1 cellular context compared by ENCODE assay signal in genomic region chr20:63082308-63082938, GRCh38.
TF ChIP-seq lines count a peak whose summit lies in the region.

No MANE protein-coding gene starts in this region.

TF ChIP-seq in K562, 482 proteins besides CTCF, POLR2A, EP300 and RAD21 (continued from another document and continues in another):
- TF ChIP-seq ETS1 (conservative IDR thresholded peaks at IDR 0.05; ENCODE audit: control insufficient read depth, low read depth, low read length) (no peak), GABPB1 (CRISPR knock-in tag; IDR thresholded peaks at IDR 0.05) (0 out of 2 replicates have a peak, but pooled peaks have one; percentile 25), ZNF133 (CRISPR knock-in tag; IDR thresholded peaks at IDR 0.05) (no peak), CCAR2 (IDR thresholded peaks at IDR 0.05; ENCODE audit: low read depth, low read length) (no peak), TCF7L2 (IDR thresholded peaks at IDR 0.05; ENCODE audit: low read depth, low read length) (no peak), HMG20B (CRISPR knock-in tag; IDR thresholded peaks at IDR 0.05) (no peak), FIP1L1 (IDR thresholded peaks at IDR 0.05; ENCODE audit: low read depth, low read length, poor library complexity, severe bottlenecking) (no peak), ZC3H8 (IDR thresholded peaks at IDR 0.05) (no peak), ZC3H11A (IDR thresholded peaks at IDR 0.05; ENCODE audit: low read depth, low read length) (no peak), GABPB2 (CRISPR knock-in tag; conservative IDR thresholded peaks at IDR 0.05) (no peak), ZNF134 (CRISPR knock-in tag; conservative IDR thresholded peaks at IDR 0.05) (no peak), GMEB1 (CRISPR knock-in tag; IDR thresholded peaks at IDR 0.05) (no peak), SMARCC2 (IDR thresholded peaks at IDR 0.05; ENCODE audit: low read depth) (no peak), MIER1 (IDR thresholded peaks at IDR 0.05; ENCODE audit: low read depth) (peak; percentile 96), ZFP91 (CRISPR knock-in tag; IDR thresholded peaks at IDR 0.05) (no peak), ERF (CRISPR knock-in tag; IDR thresholded peaks at IDR 0.05) (no peak), TEAD4 (IDR thresholded peaks at IDR 0.05; ENCODE audit: low read length) (no peak), TEAD4 (CRISPR knock-in tag; IDR thresholded peaks at IDR 0.05; ENCODE audit: borderline replicate concordance) (no peak), RUNX1 (IDR thresholded peaks at IDR 0.05; ENCODE audit: low read depth) (no peak), MAZ (CRISPR knock-in tag; conservative IDR thresholded peaks at IDR 0.05 in 1 of 2, IDR thresholded peaks at IDR 0.05 in 1 of 2) (peak in 1 of 2 experiments; percentile 18; a peak in 1 of 4 replicates), NFIC (IDR thresholded peaks at IDR 0.05) (no peak), ZNF436 (CRISPR knock-in tag; IDR thresholded peaks at IDR 0.05) (no peak), SAFB (IDR thresholded peaks at IDR 0.05; ENCODE audit: borderline replicate concordance, low read depth, low read length) (no peak), CSDE1 (IDR thresholded peaks at IDR 0.05) (no peak), CHD1 (IDR thresholded peaks at IDR 0.05; ENCODE audit: low read length) (no peak), CREBBP (IDR thresholded peaks at IDR 0.05; ENCODE audit: low read depth, low read length) (no peak), CC2D1A (IDR thresholded peaks at IDR 0.05) (no peak), TAF9B (IDR thresholded peaks at IDR 0.05; ENCODE audit: partially characterized antibody) (no peak), ILF3 (IDR thresholded peaks at IDR 0.05; ENCODE audit: borderline replicate concordance) (no peak), EHMT2 (IDR thresholded peaks at IDR 0.05) (peak; percentile 98), DMBX1 (CRISPR knock-in tag; IDR thresholded peaks at IDR 0.05; ENCODE audit: borderline replicate concordance) (peak; percentile 53; the same call in 1 of the 2 replicates), XRCC5 (IDR thresholded peaks at IDR 0.05; ENCODE audit: low read depth, low read length) (no peak), CHD4 (IDR thresholded peaks at IDR 0.05; ENCODE audit: insufficient read depth, insufficient replicate concordance, low read depth, low read length, poor library complexity, severe bottlenecking) (no peak), RCOR1 (IDR thresholded peaks at IDR 0.05; ENCODE audit: borderline replicate concordance in 1 of 2, low read depth in 2 of 2, low read length in 2 of 2) (peak in 1 of 2 experiments; percentile 74; a peak in 2 of 4 replicates), TFAM (CRISPR knock-in tag; conservative IDR thresholded peaks at IDR 0.05) (no peak), PRMT5 (CRISPR knock-in tag; IDR thresholded peaks at IDR 0.05) (peak; percentile 79; the same call in 1 of the 2 replicates), TARDBP (IDR thresholded peaks at IDR 0.05) (no peak), BDP1 (IDR thresholded peaks at IDR 0.05; ENCODE audit: insufficient read depth, insufficient read length) (no peak), SETDB1 (IDR thresholded peaks at IDR 0.05; ENCODE audit: low read length) (no peak), ZNF12 (CRISPR knock-in tag; IDR thresholded peaks at IDR 0.05) (no peak)
- TF ChIP-seq, protein P1, sequence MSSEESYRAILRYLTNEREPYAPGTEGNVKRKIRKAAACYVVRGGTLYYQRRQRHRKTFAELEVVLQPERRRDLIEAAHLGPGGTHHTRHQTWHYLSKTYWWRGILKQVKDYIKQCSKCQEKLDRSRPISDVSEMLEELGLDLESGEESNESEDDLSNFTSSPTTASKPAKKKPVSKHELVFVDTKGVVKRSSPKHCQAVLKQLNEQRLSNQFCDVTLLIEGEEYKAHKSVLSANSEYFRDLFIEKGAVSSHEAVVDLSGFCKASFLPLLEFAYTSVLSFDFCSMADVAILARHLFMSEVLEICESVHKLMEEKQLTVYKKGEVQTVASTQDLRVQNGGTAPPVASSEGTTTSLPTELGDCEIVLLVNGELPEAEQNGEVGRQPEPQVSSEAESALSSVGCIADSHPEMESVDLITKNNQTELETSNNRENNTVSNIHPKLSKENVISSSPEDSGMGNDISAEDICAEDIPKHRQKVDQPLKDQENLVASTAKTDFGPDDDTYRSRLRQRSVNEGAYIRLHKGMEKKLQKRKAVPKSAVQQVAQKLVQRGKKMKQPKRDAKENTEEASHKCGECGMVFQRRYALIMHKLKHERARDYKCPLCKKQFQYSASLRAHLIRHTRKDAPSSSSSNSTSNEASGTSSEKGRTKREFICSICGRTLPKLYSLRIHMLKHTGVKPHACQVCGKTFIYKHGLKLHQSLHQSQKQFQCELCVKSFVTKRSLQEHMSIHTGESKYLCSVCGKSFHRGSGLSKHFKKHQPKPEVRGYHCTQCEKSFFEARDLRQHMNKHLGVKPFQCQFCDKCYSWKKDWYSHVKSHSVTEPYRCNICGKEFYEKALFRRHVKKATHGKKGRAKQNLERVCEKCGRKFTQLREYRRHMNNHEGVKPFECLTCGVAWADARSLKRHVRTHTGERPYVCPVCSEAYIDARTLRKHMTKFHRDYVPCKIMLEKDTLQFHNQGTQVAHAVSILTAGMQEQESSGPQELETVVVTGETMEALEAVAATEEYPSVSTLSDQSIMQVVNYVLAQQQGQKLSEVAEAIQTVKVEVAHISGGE (CRISPR knock-in tag; IDR thresholded peaks at IDR 0.05): no peak
- TF ChIP-seq, protein P2, sequence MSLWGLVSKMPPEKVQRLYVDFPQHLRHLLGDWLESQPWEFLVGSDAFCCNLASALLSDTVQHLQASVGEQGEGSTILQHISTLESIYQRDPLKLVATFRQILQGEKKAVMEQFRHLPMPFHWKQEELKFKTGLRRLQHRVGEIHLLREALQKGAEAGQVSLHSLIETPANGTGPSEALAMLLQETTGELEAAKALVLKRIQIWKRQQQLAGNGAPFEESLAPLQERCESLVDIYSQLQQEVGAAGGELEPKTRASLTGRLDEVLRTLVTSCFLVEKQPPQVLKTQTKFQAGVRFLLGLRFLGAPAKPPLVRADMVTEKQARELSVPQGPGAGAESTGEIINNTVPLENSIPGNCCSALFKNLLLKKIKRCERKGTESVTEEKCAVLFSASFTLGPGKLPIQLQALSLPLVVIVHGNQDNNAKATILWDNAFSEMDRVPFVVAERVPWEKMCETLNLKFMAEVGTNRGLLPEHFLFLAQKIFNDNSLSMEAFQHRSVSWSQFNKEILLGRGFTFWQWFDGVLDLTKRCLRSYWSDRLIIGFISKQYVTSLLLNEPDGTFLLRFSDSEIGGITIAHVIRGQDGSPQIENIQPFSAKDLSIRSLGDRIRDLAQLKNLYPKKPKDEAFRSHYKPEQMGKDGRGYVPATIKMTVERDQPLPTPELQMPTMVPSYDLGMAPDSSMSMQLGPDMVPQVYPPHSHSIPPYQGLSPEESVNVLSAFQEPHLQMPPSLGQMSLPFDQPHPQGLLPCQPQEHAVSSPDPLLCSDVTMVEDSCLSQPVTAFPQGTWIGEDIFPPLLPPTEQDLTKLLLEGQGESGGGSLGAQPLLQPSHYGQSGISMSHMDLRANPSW (CRISPR knock-in tag; IDR thresholded peaks at IDR 0.05): no peak
- TF ChIP-seq, protein P3, sequence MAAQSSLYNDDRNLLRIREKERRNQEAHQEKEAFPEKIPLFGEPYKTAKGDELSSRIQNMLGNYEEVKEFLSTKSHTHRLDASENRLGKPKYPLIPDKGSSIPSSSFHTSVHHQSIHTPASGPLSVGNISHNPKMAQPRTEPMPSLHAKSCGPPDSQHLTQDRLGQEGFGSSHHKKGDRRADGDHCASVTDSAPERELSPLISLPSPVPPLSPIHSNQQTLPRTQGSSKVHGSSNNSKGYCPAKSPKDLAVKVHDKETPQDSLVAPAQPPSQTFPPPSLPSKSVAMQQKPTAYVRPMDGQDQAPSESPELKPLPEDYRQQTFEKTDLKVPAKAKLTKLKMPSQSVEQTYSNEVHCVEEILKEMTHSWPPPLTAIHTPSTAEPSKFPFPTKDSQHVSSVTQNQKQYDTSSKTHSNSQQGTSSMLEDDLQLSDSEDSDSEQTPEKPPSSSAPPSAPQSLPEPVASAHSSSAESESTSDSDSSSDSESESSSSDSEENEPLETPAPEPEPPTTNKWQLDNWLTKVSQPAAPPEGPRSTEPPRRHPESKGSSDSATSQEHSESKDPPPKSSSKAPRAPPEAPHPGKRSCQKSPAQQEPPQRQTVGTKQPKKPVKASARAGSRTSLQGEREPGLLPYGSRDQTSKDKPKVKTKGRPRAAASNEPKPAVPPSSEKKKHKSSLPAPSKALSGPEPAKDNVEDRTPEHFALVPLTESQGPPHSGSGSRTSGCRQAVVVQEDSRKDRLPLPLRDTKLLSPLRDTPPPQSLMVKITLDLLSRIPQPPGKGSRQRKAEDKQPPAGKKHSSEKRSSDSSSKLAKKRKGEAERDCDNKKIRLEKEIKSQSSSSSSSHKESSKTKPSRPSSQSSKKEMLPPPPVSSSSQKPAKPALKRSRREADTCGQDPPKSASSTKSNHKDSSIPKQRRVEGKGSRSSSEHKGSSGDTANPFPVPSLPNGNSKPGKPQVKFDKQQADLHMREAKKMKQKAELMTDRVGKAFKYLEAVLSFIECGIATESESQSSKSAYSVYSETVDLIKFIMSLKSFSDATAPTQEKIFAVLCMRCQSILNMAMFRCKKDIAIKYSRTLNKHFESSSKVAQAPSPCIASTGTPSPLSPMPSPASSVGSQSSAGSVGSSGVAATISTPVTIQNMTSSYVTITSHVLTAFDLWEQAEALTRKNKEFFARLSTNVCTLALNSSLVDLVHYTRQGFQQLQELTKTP (IDR thresholded peaks at IDR 0.05; ENCODE audit: low read depth in 1 of 2, partially characterized antibody in 2 of 2): peak in 1 of 2 experiments; percentile 63
- TF ChIP-seq, protein P4, sequence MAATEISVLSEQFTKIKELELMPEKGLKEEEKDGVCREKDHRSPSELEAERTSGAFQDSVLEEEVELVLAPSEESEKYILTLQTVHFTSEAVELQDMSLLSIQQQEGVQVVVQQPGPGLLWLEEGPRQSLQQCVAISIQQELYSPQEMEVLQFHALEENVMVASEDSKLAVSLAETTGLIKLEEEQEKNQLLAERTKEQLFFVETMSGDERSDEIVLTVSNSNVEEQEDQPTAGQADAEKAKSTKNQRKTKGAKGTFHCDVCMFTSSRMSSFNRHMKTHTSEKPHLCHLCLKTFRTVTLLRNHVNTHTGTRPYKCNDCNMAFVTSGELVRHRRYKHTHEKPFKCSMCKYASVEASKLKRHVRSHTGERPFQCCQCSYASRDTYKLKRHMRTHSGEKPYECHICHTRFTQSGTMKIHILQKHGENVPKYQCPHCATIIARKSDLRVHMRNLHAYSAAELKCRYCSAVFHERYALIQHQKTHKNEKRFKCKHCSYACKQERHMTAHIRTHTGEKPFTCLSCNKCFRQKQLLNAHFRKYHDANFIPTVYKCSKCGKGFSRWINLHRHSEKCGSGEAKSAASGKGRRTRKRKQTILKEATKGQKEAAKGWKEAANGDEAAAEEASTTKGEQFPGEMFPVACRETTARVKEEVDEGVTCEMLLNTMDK (IDR thresholded peaks at IDR 0.05; ENCODE audit: borderline replicate concordance, insufficient read depth, low read depth, low read length, poor library complexity, severe bottlenecking): no peak
- TF ChIP-seq, protein P5, sequence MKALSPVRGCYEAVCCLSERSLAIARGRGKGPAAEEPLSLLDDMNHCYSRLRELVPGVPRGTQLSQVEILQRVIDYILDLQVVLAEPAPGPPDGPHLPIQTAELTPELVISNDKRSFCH (CRISPR knock-in tag; IDR thresholded peaks at IDR 0.05): no peak
- TF ChIP-seq, protein P5 (tag; IDR thresholded peaks at IDR 0.05): no peak
- TF ChIP-seq, protein P6, sequence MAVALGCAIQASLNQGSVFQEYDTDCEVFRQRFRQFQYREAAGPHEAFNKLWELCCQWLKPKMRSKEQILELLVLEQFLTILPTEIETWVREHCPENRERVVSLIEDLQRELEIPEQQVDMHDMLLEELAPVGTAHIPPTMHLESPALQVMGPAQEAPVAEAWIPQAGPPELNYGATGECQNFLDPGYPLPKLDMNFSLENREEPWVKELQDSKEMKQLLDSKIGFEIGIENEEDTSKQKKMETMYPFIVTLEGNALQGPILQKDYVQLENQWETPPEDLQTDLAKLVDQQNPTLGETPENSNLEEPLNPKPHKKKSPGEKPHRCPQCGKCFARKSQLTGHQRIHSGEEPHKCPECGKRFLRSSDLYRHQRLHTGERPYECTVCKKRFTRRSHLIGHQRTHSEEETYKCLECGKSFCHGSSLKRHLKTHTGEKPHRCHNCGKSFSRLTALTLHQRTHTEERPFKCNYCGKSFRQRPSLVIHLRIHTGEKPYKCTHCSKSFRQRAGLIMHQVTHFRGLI (CRISPR knock-in tag; IDR thresholded peaks at IDR 0.05): no peak
